In genomic region chr5:99866740-99867139, GRCh38 we compare ENCODE assay signal across 16 cellular contexts.
DNase-seq lines count a peak whose midpoint lies in the region; ATAC-seq and TF ChIP-seq lines count a peak whose summit lies in the region.
"Had no signal": no experiment of that assay in that cellular context is flagged by ENCODE, and none has a peak within 500 bp of the region (broad histone marks: within the 10 kb centered on the region; RNA-seq: fewer than 3 reads in every experiment).

No MANE protein-coding gene starts in this region.

- ATAC-seq in GM18519 (IDR thresholded peaks at IDR 0.05; ENCODE audit: low FRiP score, unreplicated experiment), result peak; percentile 96
- ATAC-seq in GM19468 (IDR thresholded peaks at IDR 0.05; ENCODE audit: extremely low read depth, unreplicated experiment), result peak; percentile 61
- ATAC-seq in HG02870 (IDR thresholded peaks at IDR 0.05; ENCODE audit: unreplicated experiment), result peak; percentile 90
- ATAC-seq in HG03469 (IDR thresholded peaks at IDR 0.05; ENCODE audit: unreplicated experiment), result peak; percentile 91
- ATAC-seq: Panc1 had no signal

- no peak overlapping the region for H3K4me3 Mint-ChIP-seq in CD14-positive monocyte
- H3K4me3 Mint-ChIP-seq: activated CD4-positive, alpha-beta T cell treated with anti-CD3 and anti-CD28 coated beads, Interleukin-2, amount 10 ng/mL, durations not matched to agents 7 days and 5 days; activated T-helper 1 cell treated with anti-CD3 and anti-CD28 coated beads, Interleukin-12 subunit alpha, Interleukin-12 subunit beta, Interleukin-2, Interleukin-4 antibody, amounts not matched to agents 30 ng/mL and 10 ng/mL and 1 ng/mL, durations not matched to agents 14 hours and 24 hours and 36 hours; memory B cell had no signal

- no peak for TF ChIP-seq CTCF in CD14-positive monocyte (IDR thresholded peaks at IDR 0.05)

- intact Hi-C loops in CD14-positive monocyte (cut with micrococcal nuclease), result no loop called here

- no peak overlapping the region for H3K27ac Mint-ChIP-seq in CD14-positive monocyte
- H3K27ac Mint-ChIP-seq: activated CD4-positive, alpha-beta T cell treated with anti-CD3 and anti-CD28 coated beads, Interleukin-2, amount 10 ng/mL, durations not matched to agents 7 days and 5 days; activated T-helper 1 cell treated with anti-CD3 and anti-CD28 coated beads, Interleukin-12 subunit alpha, Interleukin-12 subunit beta, Interleukin-2, Interleukin-4 antibody, amounts not matched to agents 30 ng/mL and 10 ng/mL and 1 ng/mL, durations not matched to agents 14 hours and 24 hours and 36 hours; memory B cell had no signal

- H3K36me3 Mint-ChIP-seq in CD14-positive monocyte, result no peaks in the 10 kb centered on the region
- H3K36me3 Mint-ChIP-seq: memory B cell had no signal

- peaks cover 0 to 2% (median 0%) of the 10 kb centered on the region in 3 donors for H3K27me3 Mint-ChIP-seq in CD14-positive monocyte (ENCODE audit: low read depth in 3 of 3)
- H3K27me3 Mint-ChIP-seq: activated CD4-positive, alpha-beta T cell treated with anti-CD3 and anti-CD28 coated beads, Interleukin-2, amount 10 ng/mL, durations not matched to agents 7 days and 5 days; memory B cell had no signal

- DNase-seq in CD14-positive monocyte (ENCODE audit: low spot score) (no peak), C1 segment of cervical spinal cord (lab: John Stamatoyannopoulos, UW) (no peak), SIG-M5 (lab: John Stamatoyannopoulos, UW) (no peak), ureter (ENCODE audit: low spot score) (no peak)
- DNase-seq: activated CD4-positive, alpha-beta T cell treated with anti-CD3 and anti-CD28 coated beads, Interleukin-2, amount 10 ng/mL, durations not matched to agents 7 days and 5 days; DMS79 treated with DMSO at 0.1 percent for 48 hours; HCEC 1CT; NCI-H1048; NCI-H345 had no signal

- H3K4me1 Mint-ChIP-seq in CD14-positive monocyte, result no peaks in the 10 kb centered on the region
- H3K4me1 Mint-ChIP-seq: activated CD4-positive, alpha-beta T cell treated with anti-CD3 and anti-CD28 coated beads, Interleukin-2, amount 10 ng/mL, durations not matched to agents 7 days and 5 days; memory B cell had no signal

- H3K9me3 Mint-ChIP-seq in CD14-positive monocyte, result peaks cover 2 to 9% (median 3%) of the 10 kb centered on the region in 7 donors
